Comparison of ENCODE assay signal across 14 cellular contexts in genomic region chr17:48482301-48482700, GRCh38. TPM values are rescaled to one million over a fixed set of nuclear protein-coding genes. Genes with fewer than 3 reads are reported as not detected.
"Had no signal": no experiment of that assay in that cellular context is flagged by ENCODE, and none has a peak within 500 bp of the region (broad histone marks: within the 10 kb centered on the region; RNA-seq: fewer than 3 reads in every experiment).

No MANE protein-coding gene starts in this region.

RNA-seq across cellular contexts. Expression of gene HOXB1, which starts 48.5 kb away (rescaled TPM):
- total RNA-seq: activated naive CD8-positive, alpha-beta T cell treated with anti-CD3 and anti-CD28 coated beads for 36 hours; aorta; cardiac septum; glomerular endothelial cell; left cardiac atrium; lower lobe of right lung; mononuclear cell; natural killer cell; right cardiac atrium; spleen; subcutaneous adipose tissue; T-helper 1 cell treated with Interleukin-12 subunit alpha and Interleukin-12 subunit beta and Interleukin-4 antibody, amounts not matched to agents 30 ng/mL and 1 ng/mL, for 36 hours; tibial nerve; vagina had no signal
- polyA plus RNA-seq: right cardiac atrium had no signal

RNA-seq across cellular contexts. Expression of gene SKAP1, which starts 52.3 kb away (rescaled TPM):
- total RNA-seq: cardiac septum had no signal
